In the genomic region with DNA sequence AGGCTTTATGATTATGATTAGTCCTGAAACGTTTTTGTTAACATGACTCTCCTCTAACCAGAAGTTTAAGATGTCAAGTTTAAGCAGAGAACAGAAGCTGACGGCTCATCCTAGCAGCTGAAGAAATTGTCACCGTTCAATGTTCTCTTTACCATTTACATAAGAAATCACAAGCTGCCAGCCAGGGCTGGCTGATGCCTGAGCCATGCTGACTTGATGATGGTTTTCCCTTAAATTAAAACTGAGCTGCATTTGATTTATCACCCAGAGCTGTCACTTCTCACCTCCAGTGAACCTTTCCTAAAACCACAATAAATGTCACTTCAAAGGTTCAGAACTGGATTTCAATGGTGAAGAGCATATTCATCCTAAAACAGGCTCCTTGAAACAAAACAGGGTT, we compare ENCODE assay signal across 15 cellular contexts.
DNase-seq lines count a peak whose midpoint lies in the region; ATAC-seq lines count a peak whose summit lies in the region.
"Had no signal": no experiment of that assay in that cellular context is flagged by ENCODE, and none has a peak within 500 bp of the region (broad histone marks: within the 10 kb centered on the region; RNA-seq: fewer than 3 reads in every experiment).

No MANE protein-coding gene starts in this region.

- H3K36me3 Mint-ChIP-seq in activated T-helper 17 cell treated with anti-CD3 and anti-CD28 coated beads, Interleukin-2, amount 50 U/mL, for 72 hours (ENCODE audit: low read depth): no peaks in the 10 kb centered on the region
- H3K36me3 Mint-ChIP-seq: CD8-positive, alpha-beta T cell had no signal

- H3K27me3 Mint-ChIP-seq in activated T-helper 17 cell treated with anti-CD3 and anti-CD28 coated beads, Interleukin-2, amount 50 U/mL, for 72 hours: no peaks in the 10 kb centered on the region
- H3K27me3 Mint-ChIP-seq: B cell had no signal

- peak; percentile 5 for DNase-seq in NCI-H2227 (lab: John Stamatoyannopoulos, UW; ENCODE audit: unreplicated experiment)
- no peak for DNase-seq in NCI-H2227 treated with DMSO at 0.1 percent for 48 hours (lab: John Stamatoyannopoulos, UW)
- peak; percentile 72 for DNase-seq in putamen (ENCODE audit: low spot score)
- no peak for DNase-seq in SW480 (ENCODE audit: low spot score)
- DNase-seq in NK-92 treated with Interleukin-12 subunit alpha and Interleukin-12 subunit beta, amount 100 ng/mL, for 24 hours (lab: John Stamatoyannopoulos, UW): no peak
- DNase-seq: Calu3; CD8-positive, alpha-beta T cell; DMS79 treated with DMSO at 0.1 percent for 48 hours; GF-D8; GOT3; H7 had no signal

- peaks cover 5% of the 10 kb centered on the region for H3K4me1 Mint-ChIP-seq in activated T-helper 17 cell treated with anti-CD3 and anti-CD28 coated beads, Interleukin-2, amount 50 U/mL, for 72 hours
- H3K4me1 Mint-ChIP-seq: B cell had no signal

- no peak overlapping the region for H3K4me3 Mint-ChIP-seq in activated T-helper 17 cell treated with anti-CD3 and anti-CD28 coated beads, Interleukin-2, amount 50 U/mL, for 72 hours
- H3K4me3 Mint-ChIP-seq: B cell; CD8-positive, alpha-beta T cell had no signal

- H3K9me3 Mint-ChIP-seq in activated T-helper 17 cell treated with anti-CD3 and anti-CD28 coated beads, Interleukin-2, amount 50 U/mL, for 72 hours: peaks cover 8% of the 10 kb centered on the region
- H3K9me3 Mint-ChIP-seq: CD8-positive, alpha-beta T cell had no signal

- ATAC-seq in activated T-helper 17 cell treated with anti-CD3 and anti-CD28 coated beads, Interleukin-2, amount 50 U/mL, for 72 hours (replicated peaks): no peak
- ATAC-seq: CD8-positive, alpha-beta T cell; HCT116; HepG2 had no signal

- H3K27ac Mint-ChIP-seq in activated T-helper 17 cell treated with anti-CD3 and anti-CD28 coated beads, Interleukin-2, amount 50 U/mL, for 72 hours: peak overlapping the region; percentile 42
- H3K27ac Mint-ChIP-seq: B cell; CD8-positive, alpha-beta T cell had no signal

Comparison
In these comparisons a context has a peak if more than half of its experiments do, and no peak if none do; other contexts are left out.
1. DNase-seq: peak in NCI-H2227 (single experiment) and putamen (single experiment); none in NCI-H2227 treated with DMSO at 0.1 percent for 48 hours (single experiment), SW480 (single experiment) and NK-92 treated with Interleukin-12 subunit alpha and Interleukin-12 subunit beta, amount 100 ng/mL, for 24 hours (single experiment).